18 cellular contexts compared by ENCODE assay signal in the genomic region with DNA sequence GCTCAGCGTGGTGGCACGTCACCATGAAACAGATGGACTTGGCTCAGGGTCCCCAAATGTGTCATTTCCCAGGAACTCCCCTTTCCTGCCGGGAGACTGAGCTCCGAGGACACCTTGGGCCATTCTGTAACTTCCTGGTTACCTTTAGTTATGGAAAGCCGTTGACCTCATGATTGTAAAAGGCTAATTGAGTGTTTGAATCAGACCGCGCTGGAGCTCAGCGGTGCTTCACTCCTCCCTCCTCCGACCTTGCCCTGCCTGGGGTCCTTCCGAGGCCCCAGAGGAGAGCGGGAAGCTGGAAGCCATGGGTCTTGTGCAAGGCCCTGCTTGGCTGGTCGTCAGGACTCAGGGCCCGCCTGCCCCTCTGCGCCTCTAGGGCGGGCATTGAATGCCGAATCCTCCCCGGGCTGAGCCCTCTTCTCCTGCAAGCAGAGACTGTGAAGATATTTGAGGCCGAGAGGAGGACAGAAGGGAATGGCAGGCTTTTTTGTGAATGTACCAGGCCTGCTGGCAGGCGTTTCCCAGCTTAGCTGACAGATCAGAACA. TPM values are rescaled to one million over a fixed set of nuclear protein-coding genes. Genes with fewer than 3 reads are reported as not detected.
"Had no signal": no experiment of that assay in that cellular context is flagged by ENCODE, and none has a peak within 500 bp of the region (broad histone marks: within the 10 kb centered on the region; RNA-seq: fewer than 3 reads in every experiment).

No MANE protein-coding gene starts in this region.

RNA-seq across cellular contexts. Expression of a gene that starts 1.4 kb away (rescaled TPM):
- total RNA-seq: bronchial epithelial cell; endothelial cell of umbilical vein; fibroblast of lung; fibroblast of villous mesenchyme; heart left ventricle; left cardiac atrium; liver; myocyte; natural killer cell treated with Interleukin-12 subunit alpha and Interleukin-12 subunit beta and Interleukin-15 and Interleukin-18, amount 100 ng/mL, for 72 hours; osteocyte; prostate gland; sigmoid colon; smooth muscle cell; stomach; thyroid gland; upper lobe of right lung had no signal
- polyA plus RNA-seq: endothelial cell of umbilical vein, esophagus, fibroblast of lung, heart left ventricle, stomach had no signal

RNA-seq across cellular contexts. Expression of a gene that starts 11.6 kb away (rescaled TPM):
- total RNA-seq: bronchial epithelial cell; endothelial cell of umbilical vein; fibroblast of lung; fibroblast of villous mesenchyme; heart left ventricle; left cardiac atrium; liver; myocyte; natural killer cell treated with Interleukin-12 subunit alpha and Interleukin-12 subunit beta and Interleukin-15 and Interleukin-18, amount 100 ng/mL, for 72 hours; osteocyte; prostate gland; sigmoid colon; smooth muscle cell; stomach; thyroid gland; upper lobe of right lung had no signal
- polyA plus RNA-seq: adipose tissue, endothelial cell of umbilical vein, esophagus, fibroblast of lung, heart left ventricle, liver, sigmoid colon, smooth muscle cell had no signal

RNA-seq across cellular contexts. Expression of a gene that starts 11.6 kb away (rescaled TPM):
- total RNA-seq: bronchial epithelial cell; endothelial cell of umbilical vein; fibroblast of lung; fibroblast of villous mesenchyme; heart left ventricle; left cardiac atrium; liver; myocyte; natural killer cell treated with Interleukin-12 subunit alpha and Interleukin-12 subunit beta and Interleukin-15 and Interleukin-18, amount 100 ng/mL, for 72 hours; osteocyte; prostate gland; sigmoid colon; smooth muscle cell; stomach; thyroid gland; upper lobe of right lung had no signal
- polyA plus RNA-seq: adipose tissue, endothelial cell of umbilical vein, esophagus, fibroblast of lung, heart left ventricle, liver, sigmoid colon, smooth muscle cell, stomach had no signal

RNA-seq across cellular contexts. Expression of a gene that starts 25.3 kb away (rescaled TPM):
- total RNA-seq: bronchial epithelial cell; endothelial cell of umbilical vein; fibroblast of lung; fibroblast of villous mesenchyme; heart left ventricle; left cardiac atrium; liver; myocyte; natural killer cell treated with Interleukin-12 subunit alpha and Interleukin-12 subunit beta and Interleukin-15 and Interleukin-18, amount 100 ng/mL, for 72 hours; osteocyte; prostate gland; sigmoid colon; smooth muscle cell; stomach; thyroid gland; upper lobe of right lung had no signal
- polyA plus RNA-seq: adipose tissue, endothelial cell of umbilical vein, esophagus, fibroblast of lung, heart left ventricle, liver, sigmoid colon, smooth muscle cell, stomach had no signal
